In the genomic region with DNA sequence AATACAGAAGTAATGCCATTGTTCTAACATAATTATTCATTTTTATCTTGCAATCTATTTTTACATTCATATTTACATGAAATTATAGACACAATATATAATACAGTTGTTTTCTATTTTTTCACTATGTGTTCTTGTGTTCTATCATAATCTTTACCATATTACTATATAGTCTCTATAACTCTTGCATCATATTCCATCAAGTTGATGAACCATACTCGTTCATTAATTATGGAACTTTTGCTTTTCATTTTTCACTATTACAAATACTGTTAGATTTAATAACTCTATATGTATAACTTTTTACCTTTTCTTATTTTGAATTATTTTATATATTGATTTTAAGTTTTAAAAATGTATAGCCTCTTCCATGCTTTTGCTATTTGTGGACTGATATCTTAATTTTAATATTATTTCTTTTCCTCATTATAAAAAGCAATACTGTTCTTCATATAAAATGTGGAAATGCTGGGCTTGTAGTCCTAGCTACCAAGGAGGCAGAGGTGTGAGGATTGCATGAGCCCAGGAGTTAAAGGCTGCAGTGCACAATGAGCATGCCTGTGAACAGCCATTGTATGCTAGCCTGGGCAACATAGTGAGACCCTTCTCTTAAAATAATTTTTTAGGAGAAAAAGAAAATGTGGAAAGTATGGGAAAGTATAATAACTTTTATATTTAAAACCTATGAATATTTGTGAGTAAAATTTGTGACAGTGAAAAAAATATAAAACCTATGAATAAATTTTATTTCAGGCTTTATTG, we compare ENCODE assay signal across 22 cellular contexts.
"Had no signal": no experiment of that assay in that cellular context is flagged by ENCODE, and none has a peak within 500 bp of the region (broad histone marks: within the 10 kb centered on the region; RNA-seq: fewer than 3 reads in every experiment).

No MANE protein-coding gene starts in this region.

- DNase-seq: activated B cell treated with CpG ODN at 0.5 μM for 24 hours; activated CD4-positive, alpha-beta T cell treated with anti-CD3 and anti-CD28 coated beads for 1 hour; activated CD4-positive, alpha-beta T cell treated with anti-CD3 and anti-CD28 coated beads, Interleukin-2, amount 10 ng/mL, durations not matched to agents 24 days and 14 days; activated CD4-positive, alpha-beta T cell treated with anti-CD3 and anti-CD28 coated beads, Interleukin-2, amount 50 U/mL, for 48 hours; activated CD8-positive, alpha-beta memory T cell treated with anti-CD3 and anti-CD28 coated beads, Interleukin-2, amount 10 ng/mL, durations not matched to agents 7 days and 5 days; activated effector memory CD4-positive, alpha-beta T cell treated with anti-CD3 and anti-CD28 coated beads, Interleukin-2, amount 50 U/mL, for 16 hours; activated naive CD4-positive, alpha-beta T cell treated with Interleukin-2 at 50 U/mL for 16 hours; activated naive CD8-positive, alpha-beta T cell treated with anti-CD3 and anti-CD28 coated beads for 36 hours; activated T-cell treated with anti-CD3 and anti-CD28 coated beads, Interleukin-2, amount 50 U/mL, for 24 hours; caudate nucleus; MG63; NCI-H1105 treated with DMSO at 0.1 percent for 48 hours; NCI-H1436 treated with DMSO at 0.1 percent for 48 hours; NCI-H187; NCI-H2081; NCI-H446; NCI-H524; PC-3; SIG-M5; T-helper 17 cell; T-helper 9 cell had no signal

- H3K4me3 ChIP-seq: MG63 had no signal

- H3K9me3 ChIP-seq: MG63 had no signal

- H3K27ac ChIP-seq: KMS-11 had no signal

- H3K27me3 ChIP-seq: MG63 had no signal

- ATAC-seq: activated CD8-positive, alpha-beta memory T cell treated with anti-CD3 and anti-CD28 coated beads, Interleukin-2, amount 10 ng/mL, durations not matched to agents 7 days and 5 days; PC-3; T-helper 17 cell had no signal

- H3K9ac ChIP-seq: KMS-11 had no signal
